In the genomic region with DNA sequence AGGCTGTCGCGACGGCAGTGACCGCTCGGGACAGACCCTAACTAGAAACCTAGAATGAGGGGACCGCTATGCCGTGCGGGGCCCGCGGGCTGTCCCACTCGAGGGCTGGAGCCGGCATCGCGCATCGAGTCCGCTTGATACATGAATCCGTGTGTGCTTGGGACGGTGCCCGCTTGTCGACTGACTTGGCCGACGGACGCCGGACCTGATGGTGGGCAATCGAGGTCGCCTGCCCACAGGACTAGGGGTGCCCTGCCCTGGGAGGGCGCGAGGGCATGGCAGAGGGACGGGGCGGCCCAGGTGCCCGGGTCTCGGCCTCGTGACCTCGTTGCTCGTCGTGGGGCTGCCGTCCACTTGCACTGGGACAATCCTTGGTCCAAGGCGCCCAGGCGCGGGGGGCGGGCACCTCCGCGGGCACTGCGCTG, we compare ENCODE assay signal across 8 cellular contexts. TPM values are rescaled to one million over a fixed set of nuclear protein-coding genes. Genes with fewer than 3 reads are reported as not detected.
DNase-seq lines count a peak whose midpoint lies in the region; ATAC-seq and TF ChIP-seq lines count a peak whose summit lies in the region.

No MANE protein-coding gene starts in this region.

- H3K9me3 ChIP-seq in BE2C (no peaks in the 10 kb centered on the region), ectodermal cell (ENCODE audit: control insufficient read depth, low read length) (no peaks in the 10 kb centered on the region), muscle layer of duodenum (ENCODE audit: control insufficient read depth in 1 of 2, low read length in 2 of 2) (no peaks in the 10 kb centered on the region), uterus (no peaks in the 10 kb centered on the region)

- H3K27me3 ChIP-seq in BE2C = no peaks in the 10 kb centered on the region
- no peaks in the 10 kb centered on the region for H3K27me3 ChIP-seq in ectodermal cell (ENCODE audit: control insufficient read depth, insufficient read depth, low read length, poor library complexity, severe bottlenecking)
- no peaks in the 10 kb centered on the region for H3K27me3 ChIP-seq in muscle layer of duodenum (ENCODE audit: low read depth, low read length)
- H3K27me3 ChIP-seq in uterus = no peaks in the 10 kb centered on the region

- peak; percentile 2 for ATAC-seq in GM21717 (IDR thresholded peaks at IDR 0.05; ENCODE audit: unreplicated experiment)

- H3K4me3 ChIP-seq in BE2C (ENCODE audit: low read depth, low read length) (peak overlapping the region; percentile 93), ectodermal cell (ENCODE audit: insufficient read depth, low read depth, low read length) (peak overlapping the region; percentile 100), muscle layer of duodenum (ENCODE audit: low read depth in 1 of 2, low read length in 2 of 2) (peak overlapping the region; percentile 86), uterus (peak overlapping the region; percentile 75 to 83)

- intact Hi-C loops in uterus (cut with DNase I; ENCODE audit: low total_unique reads) = no loop called here

- H3K27ac ChIP-seq in ectodermal cell (ENCODE audit: insufficient read depth, low read depth, low read length, poor library complexity, severe bottlenecking) (peak overlapping the region; percentile 99), muscle layer of duodenum (ENCODE audit: low read length) (peak overlapping the region; percentile 98), uterus (peak overlapping the region; percentile 99 to 100)

- H3K36me3 ChIP-seq in BE2C (peaks cover 41% of the 10 kb centered on the region), ectodermal cell (ENCODE audit: control insufficient read depth, insufficient read depth, low read length) (peaks cover 22% of the 10 kb centered on the region), muscle layer of duodenum (ENCODE audit: control insufficient read depth in 1 of 2, insufficient read depth in 2 of 2, low read length in 2 of 2) (peaks cover 14 to 15% of the 10 kb centered on the region in 2 donors), uterus (no peaks in the 10 kb centered on the region)

- DNase-seq in BE2C (peak; percentile 72), T-helper 9 cell (peak; percentile 41), uterus (peak in 1 of 2 donors; percentile 80), NCI-H187 (lab: John Stamatoyannopoulos, UW) (no peak), COR-L47 (lab: John Stamatoyannopoulos, UW) (no peak)

- no peak for TF ChIP-seq CTCF in BE2C (IDR thresholded peaks at IDR 0.05; ENCODE audit: low read depth, low read length)
- peak in 1 of 4 experiments; percentile 13 for TF ChIP-seq CTCF in uterus (IDR thresholded peaks at IDR 0.05)

- TF ChIP-seq POLR2A in uterus (IDR thresholded peaks at IDR 0.05) = peak; percentile 32 to 70

- no peaks in the 10 kb centered on the region for H3K4me1 ChIP-seq in BE2C
- H3K4me1 ChIP-seq in ectodermal cell (ENCODE audit: control insufficient read depth, insufficient read depth, low read length) = peaks cover 15% of the 10 kb centered on the region
- peaks cover 23 to 25% of the 10 kb centered on the region in 2 donors for H3K4me1 ChIP-seq in muscle layer of duodenum (ENCODE audit: control insufficient read depth in 1 of 2, insufficient read depth in 2 of 2, low read length in 2 of 2)
- H3K4me1 ChIP-seq in uterus = peaks cover 0 to 9% of the 10 kb centered on the region in 2 donors

- WGBS in ectodermal cell, 2 experiments = 1% methylated on average over 44 of the region's 44 CpGs

RNA-seq across cellular contexts. Expression of a gene that starts 0.7 kb away (rescaled TPM):
- polyA plus RNA-seq in BE2C (2012; ENCODE audit: insufficient read depth, insufficient read length, low read depth) = 1,938 TPM
- polyA plus RNA-seq in ectodermal cell (2013, experiment 1 of 4) = 2,543 TPM
- polyA plus RNA-seq in ectodermal cell (2013, experiment 2 of 4) = 2,084 TPM
- 1,855 TPM for polyA plus RNA-seq in ectodermal cell (2013, experiment 3 of 4)
- 1,983 TPM for polyA plus RNA-seq in ectodermal cell (2013, experiment 4 of 4)
- 100 to 1,000 TPM; 693 to 966 (median 818) TPM for total RNA-seq in uterus

Comparison
In these comparisons a context has a peak if more than half of its experiments do, and no peak if none do; other contexts are left out.
1. DNase-seq: peak in BE2C (single experiment) and T-helper 9 cell (single experiment); none in NCI-H187 (0 of 2) and COR-L47 (single experiment).
2. Peak in every context shown above with its lines, with median percentiles within 50 percentile points of each other: H3K4me3 ChIP-seq and H3K27ac ChIP-seq.